In genomic region chr11:29527391-29527936, GRCh38 we compare ENCODE assay signal across 9 cellular contexts.
DNase-seq lines count a peak whose midpoint lies in the region; ATAC-seq lines count a peak whose summit lies in the region.
"Had no signal": no experiment of that assay in that cellular context is flagged by ENCODE, and none has a peak within 500 bp of the region (broad histone marks: within the 10 kb centered on the region; RNA-seq: fewer than 3 reads in every experiment).

No MANE protein-coding gene starts in this region.

- ATAC-seq in GM18858 (IDR thresholded peaks at IDR 0.05; ENCODE audit: unreplicated experiment), result peak; percentile 90
- no peak for ATAC-seq in GM18520 (IDR thresholded peaks at IDR 0.05; ENCODE audit: unreplicated experiment)

- DNase-seq in HT-29 (ENCODE audit: low spot score) (peak; percentile 78), amniotic epithelial cell (ENCODE audit: low read depth) (peak; percentile 99), mucosa of gallbladder (ENCODE audit: low spot score) (peak; percentile 31), SHP77 (lab: John Stamatoyannopoulos, UW) (no peak), NCI-H524 treated with DMSO at 0.1 percent for 48 hours (lab: John Stamatoyannopoulos, UW) (no peak)
- DNase-seq in activated naive CD4-positive, alpha-beta T cell treated with anti-CD3 and anti-CD28 coated beads, Interleukin-2, amount 50 U/mL, for 16 hours, result no peak
- DNase-seq: activated B cell treated with CpG ODN at 0.5 μM for 24 hours had no signal

Comparison
In these comparisons a context has a peak if more than half of its experiments do, and no peak if none do; other contexts are left out.
1. DNase-seq: peak in HT-29 (single experiment), amniotic epithelial cell (single experiment) and mucosa of gallbladder (single experiment); none in SHP77 (0 of 2), activated naive CD4-positive, alpha-beta T cell treated with anti-CD3 and anti-CD28 coated beads, Interleukin-2, amount 50 U/mL, for 16 hours (single experiment) and NCI-H524 treated with DMSO at 0.1 percent for 48 hours (single experiment).